ENCODE assay signal across 8 cellular contexts in genomic region chr9:41053666-41054363, GRCh38.
DNase-seq lines count a peak whose midpoint lies in the region; ATAC-seq and TF ChIP-seq lines count a peak whose summit lies in the region.
"Not testable (repeated sequence)": the region's sequence is repeated elsewhere in the genome, so short reads cannot be mapped to it uniquely, and the experiment has no call there.

No MANE protein-coding gene starts in this region.

- peak overlapping the region; percentile 47 for H3K27ac ChIP-seq in OCI-LY3 (ENCODE audit: low read length)

- not testable (repeated sequence) for H3K9ac ChIP-seq in OCI-LY3 (ENCODE audit: low read length)

- H3K79me2 ChIP-seq in OCI-LY3 (ENCODE audit: low read length), result not testable (repeated sequence)

- H3K4me2 ChIP-seq in OCI-LY3 (ENCODE audit: low read length), result 0 out of 2 replicates have a peak overlapping the region, but pooled peaks have one; percentile 14

- ATAC-seq in GM18508 (IDR thresholded peaks at IDR 0.05; ENCODE audit: insufficient read depth, unreplicated experiment) (peak; percentile 97), GM19324 (IDR thresholded peaks at IDR 0.05; ENCODE audit: low FRiP score, unreplicated experiment) (peak; percentile 78), GM21447 (IDR thresholded peaks at IDR 0.05; ENCODE audit: unreplicated experiment) (peak; percentile 78), HG02642 (IDR thresholded peaks at IDR 0.05; ENCODE audit: poor library complexity, unreplicated experiment) (peak; percentile 90), HG02981 (IDR thresholded peaks at IDR 0.05; ENCODE audit: unreplicated experiment) (peak; percentile 80), HG03342 (IDR thresholded peaks at IDR 0.05; ENCODE audit: unreplicated experiment) (peak; percentile 88)

- not testable (repeated sequence) for H3K27me3 Mint-ChIP-seq in progenitor cell of endocrine pancreas

- not testable (repeated sequence) for H3K27me3 ChIP-seq in OCI-LY3 (ENCODE audit: low read depth, low read length)

- peaks cover 11% of the 10 kb centered on the region for H3K4me1 ChIP-seq in OCI-LY3 (ENCODE audit: low read length)

- peak overlapping the region; percentile 20 for H3K27ac Mint-ChIP-seq in progenitor cell of endocrine pancreas

- not testable (repeated sequence) for H3K36me3 Mint-ChIP-seq in progenitor cell of endocrine pancreas (ENCODE audit: insufficient read depth)

- H3K4me3 ChIP-seq in OCI-LY3 (ENCODE audit: low read length), result not testable (repeated sequence)

- H3K36me3 ChIP-seq in OCI-LY3 (replicated peaks; ENCODE audit: low read depth, low read length), result not testable (repeated sequence)

- DNase-seq in progenitor cell of endocrine pancreas (ENCODE audit: low spot score, unreplicated experiment), result not testable (repeated sequence)

- H2AFZ ChIP-seq in OCI-LY3 (ENCODE audit: low read depth, low read length), result not testable (repeated sequence)

- H3K4me1 Mint-ChIP-seq in progenitor cell of endocrine pancreas (ENCODE audit: low read depth), result not testable (repeated sequence)

- not testable (repeated sequence) for H3K4me3 Mint-ChIP-seq in progenitor cell of endocrine pancreas (ENCODE audit: low read depth)

- H4K20me1 ChIP-seq in OCI-LY3 (ENCODE audit: insufficient read depth, low read length), result not testable (repeated sequence)

- H3K9me3 Mint-ChIP-seq in progenitor cell of endocrine pancreas (ENCODE audit: low read depth), result peaks cover 26% of the 10 kb centered on the region

- TF ChIP-seq CTCF in OCI-LY3 (IDR thresholded peaks at IDR 0.05; ENCODE audit: low read depth, low read length); progenitor cell of endocrine pancreas (IDR thresholded peaks at IDR 0.05; ENCODE audit: unreplicated experiment): not testable (repeated sequence)

- not testable (repeated sequence) for H3K9me3 ChIP-seq in OCI-LY3 (ENCODE audit: insufficient read depth, low read length)
